8 cellular contexts compared by ENCODE assay signal in the genomic region with DNA sequence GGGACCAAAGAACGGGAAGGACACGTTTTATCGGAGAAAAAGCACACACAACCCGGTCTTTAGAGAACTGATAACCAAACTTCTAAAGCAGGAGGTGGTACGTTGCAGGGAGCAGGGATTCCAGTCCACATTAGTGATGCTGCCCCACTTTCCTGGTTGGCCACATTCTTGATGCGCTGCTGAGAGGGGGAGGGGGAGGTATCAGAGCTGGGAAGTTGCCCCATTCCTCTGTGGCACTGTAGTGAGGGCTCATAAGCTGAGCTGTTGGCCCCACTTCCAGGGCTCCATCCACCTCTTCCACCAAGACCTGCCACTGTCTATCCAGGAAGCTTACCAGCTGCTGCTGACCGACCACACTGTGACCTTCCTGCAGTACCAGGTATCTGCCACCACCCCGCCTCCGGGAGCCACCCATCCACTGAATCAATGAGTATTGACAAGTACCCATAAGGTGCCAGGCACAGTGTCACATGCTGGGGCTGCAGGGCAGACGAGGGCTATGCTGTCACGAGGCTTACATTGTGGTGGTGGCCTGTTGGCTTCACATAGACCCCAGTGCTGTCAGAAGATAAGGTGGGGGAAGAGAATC. TPM values are rescaled to one million over a fixed set of nuclear protein-coding genes. Genes with fewer than 3 reads are reported as not detected.
DNase-seq lines count a peak whose midpoint lies in the region; ATAC-seq and TF ChIP-seq lines count a peak whose summit lies in the region.

No MANE protein-coding gene starts in this region.

- DNase-seq in NCI-H82 (lab: John Stamatoyannopoulos, UW) (peak; percentile 50), NCI-H82 treated with DMSO at 0.1 percent for 48 hours (lab: John Stamatoyannopoulos, UW; ENCODE audit: unreplicated experiment) (no peak), WERI-Rb-1 (peak; percentile 53), esophagus muscularis mucosa (ENCODE audit: extremely low spot score) (no peak), retina (no peak), COR-L47 (lab: John Stamatoyannopoulos, UW) (no peak)

- H3K4me3 ChIP-seq in WERI-Rb-1 (ENCODE audit: low read depth, low read length) (peak overlapping the region; percentile 94), esophagus muscularis mucosa (peak overlapping the region; percentile 92 to 98 (median 96)), parathyroid adenoma (ENCODE audit: low read depth, low read length) (peak overlapping the region; percentile 64)

- no peaks in the 10 kb centered on the region for H3K27me3 ChIP-seq in WERI-Rb-1 (ENCODE audit: insufficient read depth, low read depth, severe bottlenecking)
- no peaks in the 10 kb centered on the region for H3K27me3 ChIP-seq in esophagus muscularis mucosa
- H3K27me3 ChIP-seq in parathyroid adenoma (ENCODE audit: control insufficient read depth, insufficient read depth, low read length) = no peaks in the 10 kb centered on the region

- H3K4me1 ChIP-seq in esophagus muscularis mucosa = peaks cover 31 to 53% (median 43%) of the 10 kb centered on the region in 4 donors
- H3K4me1 ChIP-seq in parathyroid adenoma = peaks cover 4% of the 10 kb centered on the region

- H3K27ac ChIP-seq in WERI-Rb-1 (no peak overlapping the region), esophagus muscularis mucosa (replicated peaks in 1 of 4) (peak overlapping the region; percentile 93 to 96 (median 94)), parathyroid adenoma (no peak overlapping the region)

- peak overlapping the region; percentile 53 for H3K9ac ChIP-seq in parathyroid adenoma

- 43% methylated on average over 7 of the region's 11 CpGs for WGBS in esophagus muscularis mucosa

- ATAC-seq in GM19395 (IDR thresholded peaks at IDR 0.05; ENCODE audit: unreplicated experiment) = no peak

- TF ChIP-seq CTCF in WERI-Rb-1 (IDR thresholded peaks at IDR 0.05; ENCODE audit: low read depth, low read length) (peak; percentile 20; the same call in 1 of the 2 replicates), esophagus muscularis mucosa (IDR thresholded peaks at IDR 0.05) (no peak), parathyroid adenoma (IDR thresholded peaks at IDR 0.05) (peak; percentile 10)

- TF ChIP-seq POLR2A in esophagus muscularis mucosa (IDR thresholded peaks at IDR 0.05; ENCODE audit: low read depth) = no peak

- intact Hi-C loops in esophagus muscularis mucosa (cut with DNase I) = loop anchor here (5.0 to 10.0 kb wide), 2 partner anchors 75 to 233 kb away; partner anchors contain the start of gene SLC25A19

- no peak for TF ChIP-seq EP300 in esophagus muscularis mucosa (IDR thresholded peaks at IDR 0.05)

- H2AFZ ChIP-seq in parathyroid adenoma = peak overlapping the region; percentile 91

- no peaks in the 10 kb centered on the region for H3K9me3 ChIP-seq in WERI-Rb-1 (ENCODE audit: severe bottlenecking)
- H3K9me3 ChIP-seq in esophagus muscularis mucosa = no peaks in the 10 kb centered on the region
- H3K9me3 ChIP-seq in parathyroid adenoma (ENCODE audit: control insufficient read depth, low read length) = no peaks in the 10 kb centered on the region

- peaks cover 2% of the 10 kb centered on the region for H3K79me2 ChIP-seq in parathyroid adenoma

- H3K4me2 ChIP-seq in parathyroid adenoma (ENCODE audit: low read length) = peak overlapping the region; percentile 88

- peaks cover 61% of the 10 kb centered on the region for H3K36me3 ChIP-seq in WERI-Rb-1
- peaks cover 0 to 41% (median 31%) of the 10 kb centered on the region in 4 donors for H3K36me3 ChIP-seq in esophagus muscularis mucosa
- H3K36me3 ChIP-seq in parathyroid adenoma (ENCODE audit: control insufficient read depth, insufficient read depth, low read length) = no peaks in the 10 kb centered on the region

RNA-seq across cellular contexts. Expression of gene TSEN54, which starts 1.0 kb away (rescaled TPM):
- total RNA-seq in esophagus muscularis mucosa = 10 to 100 TPM; 14.5 to 32.1 (median 24.1) TPM

RNA-seq across cellular contexts. Expression of gene CASKIN2, which starts 2.0 kb away (rescaled TPM):
- total RNA-seq in esophagus muscularis mucosa = 10 to 100 TPM; 16.2 to 43.5 (median 35.5) TPM

RNA-seq across cellular contexts. Expression of gene LLGL2, which starts 8.1 kb away (rescaled TPM):
- 10 to 100 TPM in 2 of 4 donors, 1 to 10 TPM in 2; 6.1 to 12.3 (median 9.1) TPM for total RNA-seq in esophagus muscularis mucosa

Comparison
In these comparisons a context has a peak if more than half of its experiments do, and no peak if none do; other contexts are left out.
1. DNase-seq: peak in NCI-H82 (single experiment) and WERI-Rb-1 (single experiment); none in NCI-H82 treated with DMSO at 0.1 percent for 48 hours (single experiment), esophagus muscularis mucosa (single experiment), retina (single experiment) and COR-L47 (single experiment).
2. H3K27ac ChIP-seq: peak in esophagus muscularis mucosa (4 of 4); none in WERI-Rb-1 (single experiment) and parathyroid adenoma (single experiment).
3. CTCF ChIP-seq: peak in WERI-Rb-1 (single experiment) and parathyroid adenoma (single experiment); none in esophagus muscularis mucosa (0 of 3).
4. Peak in every context shown above with its lines, with median percentiles within 50 percentile points of each other: H3K4me3 ChIP-seq.